In the genomic region with DNA sequence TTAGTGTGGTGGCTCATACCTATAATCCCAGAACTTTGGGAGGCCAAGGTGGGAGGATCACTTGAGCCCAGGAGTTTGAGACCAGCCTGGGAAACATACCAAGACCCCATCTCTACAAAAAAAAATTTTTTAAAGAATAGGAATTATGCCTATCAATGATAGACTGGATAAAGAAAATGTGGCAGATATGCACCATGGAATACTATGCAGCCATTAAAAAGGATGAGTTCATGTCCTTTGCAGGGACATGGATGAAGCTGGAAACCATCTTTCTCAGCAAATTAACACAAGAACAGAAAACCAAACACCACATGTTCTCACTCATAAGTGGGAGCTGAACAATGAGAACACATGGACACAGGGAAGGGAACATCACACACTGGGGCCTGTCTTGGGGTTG, we compare ENCODE assay signal across 4 cellular contexts. TPM values are rescaled to one million over a fixed set of nuclear protein-coding genes. Genes with fewer than 3 reads are reported as not detected.
"Had no signal": no experiment of that assay in that cellular context is flagged by ENCODE, and none has a peak within 500 bp of the region (broad histone marks: within the 10 kb centered on the region; RNA-seq: fewer than 3 reads in every experiment).

No MANE protein-coding gene starts in this region.

RNA-seq across cellular contexts. Expression of gene NOX5, which starts 54.8 kb away (rescaled TPM):
- total RNA-seq: HepG2, HT-29, IMR-90 had no signal
- polyA plus RNA-seq: HepG2, IgD-negative memory B cell had no signal
